Comparison of ENCODE assay signal across 10 cellular contexts in the genomic region with DNA sequence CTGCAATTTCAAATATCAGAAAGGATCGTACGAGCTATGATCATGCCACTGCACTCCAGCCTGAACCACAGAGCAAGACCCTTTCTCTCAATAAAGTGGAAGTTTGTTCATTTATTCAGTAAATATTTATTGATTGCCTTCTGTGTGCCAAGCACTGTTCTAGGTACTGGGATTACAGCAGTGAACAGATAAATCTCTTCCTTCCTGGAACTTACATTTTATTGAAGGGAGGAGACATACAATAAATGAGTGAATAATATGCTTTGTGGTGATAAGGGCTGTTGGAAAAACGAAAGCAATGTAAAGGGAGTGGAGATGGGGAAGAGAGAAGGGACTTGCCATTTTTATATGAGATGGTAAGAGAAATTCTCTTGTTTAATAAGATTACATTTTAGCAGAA. TPM values are rescaled to one million over a fixed set of nuclear protein-coding genes. Genes with fewer than 3 reads are reported as not detected.
DNase-seq lines count a peak whose midpoint lies in the region; ATAC-seq and TF ChIP-seq lines count a peak whose summit lies in the region.
"Had no signal": no experiment of that assay in that cellular context is flagged by ENCODE, and none has a peak within 500 bp of the region (broad histone marks: within the 10 kb centered on the region; RNA-seq: fewer than 3 reads in every experiment).

No MANE protein-coding gene starts in this region.

- CTCF ChIA-PET in CD4-positive, alpha-beta memory T cell (lab: Charles Lee; ENCODE audit: partially characterized antibody) = interaction anchor here (1.1 kb wide), 1 partner anchor 16 kb away, joined by 3 read pairs; no protein-coding TSS in a partner anchor
- CTCF ChIA-PET in mammary epithelial cell (lab: Charles Lee; ENCODE audit: low non-redundant PET) = no interaction called here

- no peaks in the 10 kb centered on the region for H3K9me3 ChIP-seq in CD4-positive, alpha-beta memory T cell (ENCODE audit: control insufficient read depth in 1 of 2, low read length in 2 of 2)
- H3K9me3 ChIP-seq in mammary epithelial cell (replicated peaks; ENCODE audit: insufficient read depth, low read length) (no peaks in the 10 kb centered on the region), esophagus squamous epithelium (no peaks in the 10 kb centered on the region)

- no peak for TF ChIP-seq POLR2A in esophagus squamous epithelium (IDR thresholded peaks at IDR 0.05)

- TF ChIP-seq CTCF in LNCaP clone FGC (IDR thresholded peaks at IDR 0.05; ENCODE audit: control insufficient read depth, extremely low read depth, insufficient read depth) (no peak), mammary epithelial cell (conservative IDR thresholded peaks at IDR 0.05 in 1 of 2, IDR thresholded peaks at IDR 0.05 in 1 of 2; ENCODE audit: extremely low read depth in 1 of 2, insufficient read depth in 1 of 2, low read depth in 1 of 2, low read length in 2 of 2) (no peak), natural killer cell (IDR thresholded peaks at IDR 0.05) (no peak), omental fat pad (IDR thresholded peaks at IDR 0.05) (no peak), esophagus squamous epithelium (IDR thresholded peaks at IDR 0.05) (no peak)

- peaks cover 44% of the 10 kb centered on the region for H3K4me1 ChIP-seq in CD4-positive, alpha-beta memory T cell (ENCODE audit: insufficient read depth, low read length)
- H3K4me1 ChIP-seq in mammary epithelial cell (ENCODE audit: insufficient read depth, low read length) (peaks cover 22% of the 10 kb centered on the region), esophagus squamous epithelium (peaks cover 14 to 44% (median 25%) of the 10 kb centered on the region in 3 donors)

- dilution Hi-C loops in mammary epithelial cell (cut with HindIII; ENCODE audit: low sequenced_read_pairs) = no loop called here

- BruUV-seq in mammary epithelial cell (replicated peaks; lab: Mats Ljungman, UMichigan) = no TSS peak

- H3K27me3 Mint-ChIP-seq in CD4-positive, alpha-beta memory T cell = no peaks in the 10 kb centered on the region
- no peaks in the 10 kb centered on the region for H3K27me3 Mint-ChIP-seq in natural killer cell (ENCODE audit: low read depth in 2 of 2)

- 82% methylated on average over 3 of the region's 3 CpGs for WGBS in mammary epithelial cell (ENCODE audit: low coverage, missing lambda C conversion rate)
- 83% methylated on average over 3 of the region's 3 CpGs for WGBS in esophagus squamous epithelium, 2 donors

- no peaks in the 10 kb centered on the region for H4K20me1 ChIP-seq in mammary epithelial cell (ENCODE audit: insufficient read depth, low read length)

- no peak for DNase-seq in CD4-positive, alpha-beta memory T cell
- DNase-seq in LNCaP clone FGC (ENCODE audit: low read depth) (no peak), mammary epithelial cell (no peak), natural killer cell (no peak), SKM-1 treated with dmso at 0.1 percent for 144 hours (lab: John Stamatoyannopoulos, UW; ENCODE audit: unreplicated experiment) (no peak), omental fat pad (ENCODE audit: low spot score) (no peak), esophagus squamous epithelium (lab: John Stamatoyannopoulos, UW) (no peak)
- DNase-seq: EL; stimulated activated CD4-positive, alpha-beta T cell treated with anti-CD3 and anti-CD28 coated beads, Interleukin-2, amount 100 ng/mL, for 24 hours had no signal

- H3K4me3 Mint-ChIP-seq in CD4-positive, alpha-beta memory T cell = peak overlapping the region; percentile 83 to 94 (median 91)
- peak overlapping the region; percentile 81 for H3K4me3 Mint-ChIP-seq in natural killer cell

- intact Hi-C loops in CD4-positive, alpha-beta memory T cell (cut with micrococcal nuclease) = no loop called here
- intact Hi-C loops in mammary epithelial cell (cut with micrococcal nuclease) = loop anchor here (1.0 kb wide), 1 partner anchor 59 kb away; no protein-coding TSS in a partner anchor
- intact Hi-C loops in natural killer cell (cut with micrococcal nuclease) = no loop called here
- intact Hi-C loops in esophagus squamous epithelium (cut with DNase I) = no loop called here

- peaks cover 12 to 14% of the 10 kb centered on the region in 2 donors for H3K36me3 Mint-ChIP-seq in CD4-positive, alpha-beta memory T cell
- no peaks in the 10 kb centered on the region for H3K36me3 Mint-ChIP-seq in natural killer cell

- no peak overlapping the region for H2AFZ ChIP-seq in mammary epithelial cell (ENCODE audit: low read depth, low read length)

- peaks cover 0 to 2% (median 0%) of the 10 kb centered on the region in 8 donors for H3K9me3 Mint-ChIP-seq in CD4-positive, alpha-beta memory T cell
- H3K9me3 Mint-ChIP-seq in natural killer cell = no peaks in the 10 kb centered on the region

- in situ Hi-C loops in mammary epithelial cell (cut with MboI; ENCODE audit: low sequenced_read_pairs in 2 of 2) = no loop called here

- peaks cover 38 to 66% (median 52%) of the 10 kb centered on the region in 4 donors for H3K4me1 Mint-ChIP-seq in CD4-positive, alpha-beta memory T cell
- H3K4me1 Mint-ChIP-seq in natural killer cell = peaks cover 35 to 38% of the 10 kb centered on the region in 2 donors

- no peak overlapping the region for H3K4me3 ChIP-seq in CD4-positive, alpha-beta memory T cell (ENCODE audit: low read length in 2 of 2)
- H3K4me3 ChIP-seq in LNCaP clone FGC (ENCODE audit: low read depth, low read length) = peak overlapping the region; percentile 95; the same call in 1 of the 2 replicates
- H3K4me3 ChIP-seq in mammary epithelial cell (replicated peaks in 1 of 3; ENCODE audit: insufficient read depth in 1 of 3, low read depth in 2 of 3, low read length in 3 of 3) = peak overlapping the region in 1 of 3 experiments; percentile 68
- H3K4me3 ChIP-seq in esophagus squamous epithelium = peak overlapping the region in 2 of 4 donors; percentile 72 to 95

- ATAC-seq in natural killer cell (no peak), omental fat pad (ENCODE audit: low FRiP score) (no peak), GM21529 (IDR thresholded peaks at IDR 0.05; ENCODE audit: unreplicated experiment) (no peak)

- no peak overlapping the region for H3K9ac ChIP-seq in mammary epithelial cell (ENCODE audit: insufficient read depth, low read length)

- H3K4me2 ChIP-seq in mammary epithelial cell (ENCODE audit: insufficient read depth, low read depth, low read length) = peak overlapping the region; percentile 91

- POLR2A ChIA-PET in CD4-positive, alpha-beta memory T cell (lab: Charles Lee; ENCODE audit: partially characterized antibody) = interaction anchor here (0.7 to 2.8 kb wide), 3 partner anchors 20 to 27 kb away, joined by 3 to 31 read pairs (median 3); partner anchors contain the start of gene AK7

- H3K79me2 ChIP-seq in mammary epithelial cell (ENCODE audit: insufficient read depth, low read length) = peaks cover 94% of the 10 kb centered on the region

- H3K27ac ChIP-seq in CD4-positive, alpha-beta memory T cell (ENCODE audit: low read depth, low read length) = no peak overlapping the region
- H3K27ac ChIP-seq in mammary epithelial cell (ENCODE audit: insufficient read depth, low read depth, low read length) (no peak overlapping the region), esophagus squamous epithelium (peak overlapping the region in 1 of 4 donors; percentile 95)

- peak overlapping the region in 4 of 7 donors; percentile 85 to 94 (median 92) for H3K27ac Mint-ChIP-seq in CD4-positive, alpha-beta memory T cell
- peak overlapping the region; percentile 67 to 93 for H3K27ac Mint-ChIP-seq in natural killer cell

- H3K36me3 ChIP-seq in CD4-positive, alpha-beta memory T cell (ENCODE audit: insufficient read depth, low read length) = no peaks in the 10 kb centered on the region
- H3K36me3 ChIP-seq in mammary epithelial cell (ENCODE audit: insufficient read depth, low read length) (no peaks in the 10 kb centered on the region), esophagus squamous epithelium (no peaks in the 10 kb centered on the region)

- no peaks in the 10 kb centered on the region for H3K27me3 ChIP-seq in CD4-positive, alpha-beta memory T cell (ENCODE audit: insufficient read depth, low read length)
- H3K27me3 ChIP-seq in mammary epithelial cell (ENCODE audit: insufficient read depth, low read length) (no peaks in the 10 kb centered on the region), esophagus squamous epithelium (no peaks in the 10 kb centered on the region)

RNA-seq across cellular contexts. Expression of gene GSKIP, which starts 1.6 kb away (rescaled TPM):
- total RNA-seq in CD4-positive, alpha-beta memory T cell = 10 to 100 TPM; 24.3 to 25.3 TPM
- 10 to 100 TPM; 38.3 to 52.4 TPM for polyA plus RNA-seq in CD4-positive, alpha-beta memory T cell
- total RNA-seq in mammary epithelial cell (10 to 100 TPM; 32.2 to 61.0 TPM), natural killer cell (10 to 100 TPM in 1 of 3 donors, 1 to 10 TPM in 2; 6.6 to 11.8 (median 7.9) TPM), omental fat pad (10 to 100 TPM; 10.6 to 32.8 (median 16.4) TPM), esophagus squamous epithelium (10 to 100 TPM; 30.3 to 65.1 (median 49.7) TPM)
- 31.7 TPM for polyA plus RNA-seq in mammary epithelial cell
- 20.7 TPM for polyA minus RNA-seq in mammary epithelial cell

RNA-seq across cellular contexts. Expression of gene ATG2B, which starts 1.8 kb away (rescaled TPM):
- 10 to 100 TPM; 28.4 to 37.8 TPM for total RNA-seq in CD4-positive, alpha-beta memory T cell
- polyA plus RNA-seq in CD4-positive, alpha-beta memory T cell = 1 to 10 TPM; 1.0 to 3.3 TPM
- 10 to 100 TPM; 15.6 to 21.8 TPM for total RNA-seq in mammary epithelial cell
- 5.6 TPM for polyA plus RNA-seq in mammary epithelial cell
- 31.3 TPM for polyA minus RNA-seq in mammary epithelial cell
- total RNA-seq in natural killer cell = 10 to 100 TPM; 34.8 to 45.6 (median 35.8) TPM
- total RNA-seq in omental fat pad = 10 to 100 TPM; 22.9 to 33.1 (median 27.3) TPM
- total RNA-seq in esophagus squamous epithelium = 10 to 100 TPM; 10.6 to 24.6 (median 14.0) TPM

RNA-seq across cellular contexts. Expression of gene AK7, which starts 27.0 kb away (rescaled TPM):
- under 1 TPM; 0.47 to 0.53 TPM for total RNA-seq in CD4-positive, alpha-beta memory T cell
- polyA plus RNA-seq in CD4-positive, alpha-beta memory T cell = under 1 TPM in 1 of 2 donors, not detected in 1; 0.08 TPM
- total RNA-seq in mammary epithelial cell (1 to 10 TPM in 1 of 2 donors, under 1 TPM in 1; 0.33 to 1.5 TPM), natural killer cell (not detected), omental fat pad (1 to 10 TPM in 2 of 4 donors, under 1 TPM in 1, not detected in 1; 0.82 to 3.4 (median 1.3) TPM), esophagus squamous epithelium (1 to 10 TPM; 1.2 to 8.2 (median 2.5) TPM)
- polyA plus RNA-seq in mammary epithelial cell = 0.15 TPM
- polyA minus RNA-seq in mammary epithelial cell = not detected
